16 cellular contexts compared by ENCODE assay signal in the genomic region with DNA sequence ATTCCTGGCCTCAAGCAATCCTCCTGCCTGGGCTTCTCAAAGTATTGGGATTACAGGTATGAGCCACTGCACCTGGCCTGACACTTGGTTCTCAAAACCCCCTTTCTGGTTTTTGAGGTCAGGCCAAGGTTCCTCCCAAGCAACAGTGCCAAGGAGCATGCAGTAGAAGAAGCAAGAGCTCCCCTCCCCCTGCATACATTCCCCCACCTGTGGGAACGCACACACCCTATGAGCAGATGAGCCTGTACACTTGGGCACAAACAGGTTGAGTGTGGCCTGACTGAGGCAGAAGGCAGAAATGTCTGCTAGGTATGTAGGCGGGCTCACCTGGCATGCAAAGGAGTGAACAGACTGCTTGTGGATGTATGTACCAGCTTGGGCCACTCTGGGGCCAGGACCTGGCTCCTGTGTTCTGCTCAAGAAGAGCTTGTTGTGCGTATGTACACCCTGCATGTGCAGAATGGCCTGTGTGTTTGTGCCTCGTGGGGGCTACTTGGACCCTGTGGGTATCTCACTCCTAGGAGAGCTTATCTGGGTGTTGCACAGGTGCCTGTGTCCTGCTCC. TPM values are rescaled to one million over a fixed set of nuclear protein-coding genes. Genes with fewer than 3 reads are reported as not detected.
DNase-seq lines count a peak whose midpoint lies in the region; ATAC-seq, FAIRE-seq and TF ChIP-seq lines count a peak whose summit lies in the region.
"Had no signal": no experiment of that assay in that cellular context is flagged by ENCODE, and none has a peak within 500 bp of the region (broad histone marks: within the 10 kb centered on the region; RNA-seq: fewer than 3 reads in every experiment).

No MANE protein-coding gene starts in this region.

- H3K23me2 ChIP-seq in H1 (ENCODE audit: low read depth, low read length), result peaks cover 6% of the 10 kb centered on the region

- peaks cover 5 to 8% of the 10 kb centered on the region in 2 experiments for H4K20me1 ChIP-seq in H1 (replicated peaks in 1 of 2; ENCODE audit: control insufficient read depth in 1 of 2, insufficient read depth in 2 of 2, low read length in 2 of 2)
- H4K20me1 ChIP-seq in Karpas-422 (ENCODE audit: insufficient read depth, low read depth, low read length), result peaks cover 31% of the 10 kb centered on the region; the same call in 1 of the 2 replicates

- H3K4me1 Mint-ChIP-seq in activated naive CD4-positive, alpha-beta T cell treated with anti-CD3 and anti-CD28 coated beads, Interleukin-2, amount 10 ng/mL, durations not matched to agents 7 days and 5 days, result peaks cover 16% of the 10 kb centered on the region
- H3K4me1 Mint-ChIP-seq in T-cell, result peaks cover 8 to 12% (median 11%) of the 10 kb centered on the region in 3 donors
- peaks cover 6% of the 10 kb centered on the region for H3K4me1 Mint-ChIP-seq in progenitor cell of endocrine pancreas (ENCODE audit: low read depth)

- no peak for TF ChIP-seq EP300 in H1 (IDR thresholded peaks at IDR 0.05; ENCODE audit: borderline replicate concordance in 1 of 2, low read depth in 2 of 2, low read length in 2 of 2)

- no peak overlapping the region for H2BK120ac ChIP-seq in H1 (replicated peaks; ENCODE audit: low read depth, low read length)

- H3K4me3 ChIP-seq in H1 (ENCODE audit: extremely low read depth in 1 of 4, insufficient read depth in 2 of 4, low read depth in 3 of 4, low read length in 4 of 4) (no peak overlapping the region), Karpas-422 (ENCODE audit: low read length) (no peak overlapping the region)

- no peak for TF ChIP-seq CTCF in H1 (IDR thresholded peaks at IDR 0.05; ENCODE audit: control extremely low read depth in 1 of 3, insufficient read depth in 1 of 3, low read depth in 1 of 3, low read length in 3 of 3)
- TF ChIP-seq CTCF in progenitor cell of endocrine pancreas (IDR thresholded peaks at IDR 0.05; ENCODE audit: unreplicated experiment), result no peak

- ATAC-seq in activated naive CD4-positive, alpha-beta T cell treated with anti-CD3 and anti-CD28 coated beads, Interleukin-2, amount 50 U/mL, for 72 hours, result no peak
- ATAC-seq in T-cell (replicated peaks in 1 of 4), result no peak
- ATAC-seq in GM21619 (IDR thresholded peaks at IDR 0.05; ENCODE audit: unreplicated experiment), result no peak

- H2BK5ac ChIP-seq in H1 (ENCODE audit: low read depth, low read length), result no peak overlapping the region

- no peak overlapping the region for H3K9ac ChIP-seq in H1 (replicated peaks in 1 of 4; ENCODE audit: extremely low read depth in 1 of 4, low read depth in 3 of 4, low read length in 3 of 4)
- no peak overlapping the region for H3K9ac ChIP-seq in Karpas-422 (ENCODE audit: low read length)
- H3K9ac ChIP-seq: parathyroid adenoma had no signal

- H3K9me3 ChIP-seq in H1 (ENCODE audit: insufficient read depth in 2 of 2, low read depth in 1 of 2, low read length in 1 of 2), result no peaks in the 10 kb centered on the region
- no peaks in the 10 kb centered on the region for H3K9me3 ChIP-seq in Karpas-422 (ENCODE audit: low read length)

- no peaks in the 10 kb centered on the region for H3K79me1 ChIP-seq in H1 (ENCODE audit: low read depth, low read length)

- no peak overlapping the region for H2BK20ac ChIP-seq in H1 (ENCODE audit: low read length)

- H3K23ac ChIP-seq in H1 (ENCODE audit: insufficient read length), result no peak overlapping the region

- no peak overlapping the region for H2AK5ac ChIP-seq in H1 (ENCODE audit: low read depth, low read length)

- no peak for TF ChIP-seq RAD21 in H1 (IDR thresholded peaks at IDR 0.05 in 1 of 2, conservative IDR thresholded peaks at IDR 0.05 in 1 of 2; ENCODE audit: low read depth in 2 of 2, low read length in 2 of 2)

- no peak for DNase-seq in activated naive CD4-positive, alpha-beta T cell treated with anti-CD3 and anti-CD28 coated beads, Interleukin-2, amount 10 ng/mL, durations not matched to agents 7 days and 5 days
- no peak for DNase-seq in activated naive CD4-positive, alpha-beta T cell treated with anti-CD3 and anti-CD28 coated beads, Interleukin-2, amount 50 U/mL, for 72 hours (ENCODE audit: low spot score in 2 of 2)
- DNase-seq in T-cell (no peak), H1 (ENCODE audit: low read depth in 1 of 2, low spot score in 2 of 2) (no peak), progenitor cell of endocrine pancreas (ENCODE audit: low spot score, unreplicated experiment) (no peak), Karpas-422 (no peak), NCI-H2227 treated with DMSO at 0.1 percent for 48 hours (lab: John Stamatoyannopoulos, UW) (no peak)
- DNase-seq: DMS153; effector memory CD4-positive, alpha-beta T cell; foreskin fibroblast; HCEC 1CT; NCI-H1417; NCI-H446; OCI-M1 had no signal

- FAIRE-seq in H1 (lab: Jason Lieb, UNC), result no peak

- no peak overlapping the region for H4K5ac ChIP-seq in H1 (ENCODE audit: insufficient read length, low read depth, low read length)

- no peak overlapping the region for H3K56ac ChIP-seq in H1 (replicated peaks; ENCODE audit: insufficient read length, low read depth, low read length)

- POLR2A ChIA-PET in T-cell (lab: Charles Lee) (no interaction called here), H1 (lab: Charles Lee; ENCODE audit: partially characterized antibody) (interaction anchor here (1.2 to 1.5 kb wide), 2 partner anchors 13 to 73 kb away, joined by 3 read pairs; no protein-coding TSS in a partner anchor)

- H3K4ac ChIP-seq in H1 (replicated peaks; ENCODE audit: insufficient read length, low read depth, low read length), result no peak overlapping the region

- peaks cover 68% of the 10 kb centered on the region for H3K27me3 Mint-ChIP-seq in activated naive CD4-positive, alpha-beta T cell treated with anti-CD3 and anti-CD28 coated beads, Interleukin-2, amount 10 ng/mL, durations not matched to agents 7 days and 5 days
- H3K27me3 Mint-ChIP-seq in T-cell, result peaks cover 19 to 22% of the 10 kb centered on the region in 2 donors
- peaks cover 32% of the 10 kb centered on the region for H3K27me3 Mint-ChIP-seq in progenitor cell of endocrine pancreas

- CTCF ChIA-PET in activated naive CD4-positive, alpha-beta T cell treated with anti-CD3 and anti-CD28 coated beads, Interleukin-2, amount 10 ng/mL, durations not matched to agents 7 days and 5 days (lab: Charles Lee), result interaction anchor here (0.8 to 1.5 kb wide), 3 partner anchors 11 to 34 kb away, joined by 3 to 4 read pairs (median 3); no protein-coding TSS in a partner anchor
- CTCF ChIA-PET in T-cell (lab: Charles Lee) (interaction anchor here (0.6 to 0.8 kb wide), 2 partner anchors 391 to 794 kb away, joined by 4 to 5 read pairs; no protein-coding TSS in a partner anchor), H1 (lab: Charles Lee; ENCODE audit: partially characterized antibody) (interaction anchor here (0.7 to 6.0 kb wide), 5 partner anchors 8 to 136 kb away, joined by 3 to 37 read pairs (median 5); no protein-coding TSS in a partner anchor)

- no peaks in the 10 kb centered on the region for H3K79me2 ChIP-seq in H1 (ENCODE audit: control insufficient read depth in 1 of 2, insufficient read depth in 2 of 2, low read length in 2 of 2)
- no peaks in the 10 kb centered on the region for H3K79me2 ChIP-seq in Karpas-422 (ENCODE audit: low read length)
- H3K79me2 ChIP-seq: parathyroid adenoma had no signal

- H3K9me3 Mint-ChIP-seq in activated naive CD4-positive, alpha-beta T cell treated with anti-CD3 and anti-CD28 coated beads, Interleukin-2, amount 10 ng/mL, durations not matched to agents 7 days and 5 days, result no peaks in the 10 kb centered on the region
- no peaks in the 10 kb centered on the region for H3K9me3 Mint-ChIP-seq in activated naive CD4-positive, alpha-beta T cell treated with anti-CD3 and anti-CD28 coated beads, Interleukin-2, amount 50 U/mL, for 72 hours
- H3K9me3 Mint-ChIP-seq in T-cell, result no peaks in the 10 kb centered on the region
- no peaks in the 10 kb centered on the region for H3K9me3 Mint-ChIP-seq in progenitor cell of endocrine pancreas (ENCODE audit: low read depth)

- peak overlapping the region; percentile 31; the same call in 1 of the 2 replicates for H2BK15ac ChIP-seq in H1 (ENCODE audit: low read length)

- no peak overlapping the region for H3K27ac Mint-ChIP-seq in activated naive CD4-positive, alpha-beta T cell treated with anti-CD3 and anti-CD28 coated beads, Interleukin-2, amount 10 ng/mL, durations not matched to agents 7 days and 5 days
- H3K27ac Mint-ChIP-seq in activated naive CD4-positive, alpha-beta T cell treated with anti-CD3 and anti-CD28 coated beads, Interleukin-2, amount 50 U/mL, for 72 hours, result no peak overlapping the region
- H3K27ac Mint-ChIP-seq in T-cell, result no peak overlapping the region
- no peak overlapping the region for H3K27ac Mint-ChIP-seq in progenitor cell of endocrine pancreas

- no peak overlapping the region for H4K91ac ChIP-seq in H1 (replicated peaks; ENCODE audit: insufficient read length, low read length)

- H3K4me3 Mint-ChIP-seq in activated naive CD4-positive, alpha-beta T cell treated with anti-CD3 and anti-CD28 coated beads, Interleukin-2, amount 10 ng/mL, durations not matched to agents 7 days and 5 days, result peak overlapping the region; percentile 89
- peak overlapping the region; percentile 84 to 91 (median 85) for H3K4me3 Mint-ChIP-seq in T-cell
- peak overlapping the region; percentile 88 for H3K4me3 Mint-ChIP-seq in progenitor cell of endocrine pancreas (ENCODE audit: low read depth)

- H3K27me3 ChIP-seq in H1 (replicated peaks in 1 of 4; ENCODE audit: control insufficient read depth in 3 of 4, extremely low read depth in 1 of 4, insufficient read depth in 3 of 4, low read length in 3 of 4), result peaks cover 0 to 14% (median 10%) of the 10 kb centered on the region in 4 experiments; a peak in 5 of 7 replicates
- H3K27me3 ChIP-seq in Karpas-422 (ENCODE audit: low read length), result no peaks in the 10 kb centered on the region

- no peak overlapping the region for H2BK12ac ChIP-seq in H1 (ENCODE audit: low read depth, low read length)

- no peak for TF ChIP-seq POLR2A in H1 (IDR thresholded peaks at IDR 0.05; ENCODE audit: control extremely low read depth in 1 of 2, low read depth in 2 of 2, low read length in 2 of 2)

- peaks cover 0 to 10% (median 5%) of the 10 kb centered on the region in 4 experiments; a peak in 5 of 7 replicates for H3K4me1 ChIP-seq in H1 (replicated peaks in 1 of 4; ENCODE audit: control insufficient read depth in 3 of 4, insufficient read depth in 4 of 4, low read length in 3 of 4)
- H3K4me1 ChIP-seq in Karpas-422 (ENCODE audit: low read length), result peaks cover 12% of the 10 kb centered on the region

- no peaks in the 10 kb centered on the region for H3K36me3 ChIP-seq in H1 (ENCODE audit: control insufficient read depth in 2 of 4, insufficient read depth in 4 of 4, low read length in 3 of 4)
- H3K36me3 ChIP-seq in Karpas-422 (ENCODE audit: insufficient read depth, low read length), result no peaks in the 10 kb centered on the region

- no peak overlapping the region for H3K14ac ChIP-seq in H1 (ENCODE audit: insufficient read length)

- WGBS in H1 (ENCODE audit: extremely low coverage in 1 of 2, insufficient coverage in 1 of 2, insufficient read length in 1 of 2, insufficient replicate concordance in 2 of 2, low coverage in 1 of 2, low lambda C conversion rate in 2 of 2, missing lambda C conversion rate in 1 of 2), 2 experiments, result 92% methylated on average over 4 of the region's 4 CpGs; no CpG with 5 or more reads in 1 of the 2 experiments

- peaks cover 3% of the 10 kb centered on the region for H3K36me3 Mint-ChIP-seq in activated naive CD4-positive, alpha-beta T cell treated with anti-CD3 and anti-CD28 coated beads, Interleukin-2, amount 10 ng/mL, durations not matched to agents 7 days and 5 days
- H3K36me3 Mint-ChIP-seq in activated naive CD4-positive, alpha-beta T cell treated with anti-CD3 and anti-CD28 coated beads, Interleukin-2, amount 50 U/mL, for 72 hours, result peaks cover 8 to 9% of the 10 kb centered on the region in 2 donors
- H3K36me3 Mint-ChIP-seq in T-cell (no peaks in the 10 kb centered on the region), progenitor cell of endocrine pancreas (ENCODE audit: insufficient read depth) (no peaks in the 10 kb centered on the region)

- H3K18ac ChIP-seq in H1 (ENCODE audit: extremely low read depth, low read length), result no peak overlapping the region

- H3K27ac ChIP-seq in H1 (ENCODE audit: low read depth, low read length) (no peak overlapping the region), Karpas-422 (ENCODE audit: low read length) (no peak overlapping the region)

- no peaks in the 10 kb centered on the region for H3K9me2 ChIP-seq in Karpas-422 (replicated peaks; ENCODE audit: insufficient read depth, low read length)

- H3K4me2 ChIP-seq in H1 (ENCODE audit: insufficient read depth in 1 of 2, low read depth in 2 of 2, low read length in 2 of 2) (no peak overlapping the region; a peak in 1 of 4 replicates), Karpas-422 (ENCODE audit: low read depth, low read length, poor library complexity, severe bottlenecking) (no peak overlapping the region)

- H4K8ac ChIP-seq in H1 (ENCODE audit: extremely low read depth, insufficient read depth, low read length), result no peak overlapping the region

- H2AFZ ChIP-seq in H1 (ENCODE audit: low read length) (no peak overlapping the region), Karpas-422 (ENCODE audit: low read length) (no peak overlapping the region)
- H2AFZ ChIP-seq: parathyroid adenoma had no signal

RNA-seq across cellular contexts. Expression of a gene that starts 1.7 kb away (rescaled TPM):
- total RNA-seq in activated naive CD4-positive, alpha-beta T cell treated with anti-CD3 and anti-CD28 coated beads, Interleukin-2, amount 50 U/mL, for 72 hours, result 1 to 10 TPM; 4.6 to 5.1 TPM
- 1 to 10 TPM in 1 of 5 donors, under 1 TPM in 4; 0.33 to 1.2 (median 0.64) TPM for total RNA-seq in T-cell
- total RNA-seq in H1 (2021; fragmentation: NEBNext Ultra II Directional; extraction: Animal tissue kit (Norgen Biotek cat#: 25700)), result 12.0 and 12.8 TPM in 2 replicates
- polyA plus RNA-seq in H1 (2011; rRNA removed), result 3.3 TPM in 2 replicates
- 3.3 TPM for polyA plus RNA-seq in H1 (2011; cell fraction: cytosol; rRNA removed)
- 4.2 TPM for polyA plus RNA-seq in H1 (2011; cell fraction: nucleus; rRNA removed)
- polyA plus RNA-seq in H1 (2012, experiment 1 of 2), result 7.7 to 10.1 TPM (median 8.3 TPM) in 4 replicates
- 9.6 TPM for polyA plus RNA-seq in H1 (2012, experiment 2 of 2)
- polyA plus RNA-seq in H1 (2013, experiment 1 of 2), result 8.3 TPM
- 8.3 TPM for polyA plus RNA-seq in H1 (2013, experiment 2 of 2)
- polyA minus RNA-seq in H1 (2011; rRNA and poly(A)+ RNA removed), result 3.9 and 5.1 TPM in 2 replicates
- polyA minus RNA-seq in H1 (2011; cell fraction: cytosol; rRNA and poly(A)+ RNA removed), result 6.2 TPM
- polyA minus RNA-seq in H1 (2011; cell fraction: nucleus; rRNA and poly(A)+ RNA removed), result 5.3 TPM
- total RNA-seq in progenitor cell of endocrine pancreas, result 5.9 TPM in 2 replicates
- 1.9 and 4.6 TPM in 2 replicates for total RNA-seq in Karpas-422 (2014; rRNA removed; shearing (Covaris generic); ENCODE audit: low replicate concordance)

RNA-seq across cellular contexts. Expression of a gene that starts 22.1 kb away (rescaled TPM):
- 1 to 10 TPM in 1 of 2 donors, not detected in 1; 1.2 TPM for total RNA-seq in activated naive CD4-positive, alpha-beta T cell treated with anti-CD3 and anti-CD28 coated beads, Interleukin-2, amount 50 U/mL, for 72 hours
- not detected for total RNA-seq in T-cell
- 5.9 and 6.9 TPM in 2 replicates for total RNA-seq in H1 (2021; fragmentation: NEBNext Ultra II Directional; extraction: Animal tissue kit (Norgen Biotek cat#: 25700))
- 4.2 and 8.9 TPM in 2 replicates for polyA plus RNA-seq in H1 (2011; rRNA removed)
- 5.6 TPM for polyA plus RNA-seq in H1 (2011; cell fraction: cytosol; rRNA removed)
- polyA plus RNA-seq in H1 (2011; cell fraction: nucleus; rRNA removed), result 4.7 TPM
- 4.3 to 7.8 TPM (median 6.9 TPM) in 4 replicates for polyA plus RNA-seq in H1 (2012, experiment 1 of 2)
- polyA plus RNA-seq in H1 (2012, experiment 2 of 2), result 8.0 TPM
- polyA plus RNA-seq in H1 (2013, experiment 1 of 2), result 6.2 TPM
- 5.8 TPM for polyA plus RNA-seq in H1 (2013, experiment 2 of 2)
- polyA minus RNA-seq in H1 (2011; rRNA and poly(A)+ RNA removed), result 0.41 and 0.54 TPM in 2 replicates
- polyA minus RNA-seq in H1 (2011; cell fraction: cytosol; rRNA and poly(A)+ RNA removed), result 3.1 TPM
- 2.5 TPM for polyA minus RNA-seq in H1 (2011; cell fraction: nucleus; rRNA and poly(A)+ RNA removed)
- 0.24 TPM in 1 of 2 replicates, not detected in the other for total RNA-seq in progenitor cell of endocrine pancreas
- not detected in 2 replicates for total RNA-seq in Karpas-422 (2014; rRNA removed; shearing (Covaris generic); ENCODE audit: low replicate concordance)

RNA-seq across cellular contexts. Expression of a gene that starts 22.3 kb away (rescaled TPM):
- not detected for total RNA-seq in activated naive CD4-positive, alpha-beta T cell treated with anti-CD3 and anti-CD28 coated beads, Interleukin-2, amount 50 U/mL, for 72 hours
- total RNA-seq in T-cell (not detected), progenitor cell of endocrine pancreas (not detected in 2 replicates)
- 0.63 and 0.97 TPM in 2 replicates for total RNA-seq in H1 (2021; fragmentation: NEBNext Ultra II Directional; extraction: Animal tissue kit (Norgen Biotek cat#: 25700))
- polyA plus RNA-seq in H1 (2011; rRNA removed), result 1.3 and 1.9 TPM in 2 replicates
- 3.3 TPM for polyA plus RNA-seq in H1 (2011; cell fraction: cytosol; rRNA removed)
- polyA plus RNA-seq in H1 (2011; cell fraction: nucleus; rRNA removed), result 4.1 TPM
- 2.1 to 3.5 TPM (median 2.7 TPM) in 4 replicates for polyA plus RNA-seq in H1 (2012, experiment 1 of 2)
- 1.1 TPM for polyA plus RNA-seq in H1 (2012, experiment 2 of 2)
- 0.53 TPM for polyA plus RNA-seq in H1 (2013, experiment 1 of 2)
- 0.77 TPM for polyA plus RNA-seq in H1 (2013, experiment 2 of 2)
- polyA minus RNA-seq in H1 (2011; rRNA and poly(A)+ RNA removed), result 0.54 and 0.80 TPM in 2 replicates
- not detected for polyA minus RNA-seq in H1 (2011; cell fraction: cytosol; rRNA and poly(A)+ RNA removed)
- polyA minus RNA-seq in H1 (2011; cell fraction: nucleus; rRNA and poly(A)+ RNA removed), result 1.00 TPM
- total RNA-seq in Karpas-422 (2014; rRNA removed; shearing (Covaris generic); ENCODE audit: low replicate concordance), result not detected in 2 replicates

RNA-seq across cellular contexts. Expression of a gene that starts 39.1 kb away (rescaled TPM):
- total RNA-seq in activated naive CD4-positive, alpha-beta T cell treated with anti-CD3 and anti-CD28 coated beads, Interleukin-2, amount 50 U/mL, for 72 hours, result 10 to 100 TPM; 14.3 to 30.9 TPM
- total RNA-seq in T-cell, result 10 to 100 TPM; 20.2 to 39.3 (median 30.0) TPM
- 53.7 and 54.7 TPM in 2 replicates for total RNA-seq in H1 (2021; fragmentation: NEBNext Ultra II Directional; extraction: Animal tissue kit (Norgen Biotek cat#: 25700))
- 41.5 and 54.8 TPM in 2 replicates for polyA plus RNA-seq in H1 (2011; rRNA removed)
- 55.9 TPM for polyA plus RNA-seq in H1 (2011; cell fraction: cytosol; rRNA removed)
- polyA plus RNA-seq in H1 (2011; cell fraction: nucleus; rRNA removed), result 75.9 TPM
- polyA plus RNA-seq in H1 (2012, experiment 1 of 2), result 34.3 to 51.2 TPM (median 49.7 TPM) in 4 replicates
- polyA plus RNA-seq in H1 (2012, experiment 2 of 2), result 65.9 TPM
- 29.8 TPM for polyA plus RNA-seq in H1 (2013, experiment 1 of 2)
- polyA plus RNA-seq in H1 (2013, experiment 2 of 2), result 33.1 TPM
- 50.7 and 74.4 TPM in 2 replicates for polyA minus RNA-seq in H1 (2011; rRNA and poly(A)+ RNA removed)
- polyA minus RNA-seq in H1 (2011; cell fraction: cytosol; rRNA and poly(A)+ RNA removed), result 32.1 TPM
- 29.1 TPM for polyA minus RNA-seq in H1 (2011; cell fraction: nucleus; rRNA and poly(A)+ RNA removed)
- total RNA-seq in progenitor cell of endocrine pancreas, result 37.3 and 37.5 TPM in 2 replicates
- 4.8 and 14.4 TPM in 2 replicates for total RNA-seq in Karpas-422 (2014; rRNA removed; shearing (Covaris generic); ENCODE audit: low replicate concordance)

RNA-seq across cellular contexts. Expression of a gene that starts 59.1 kb away (rescaled TPM):
- total RNA-seq in activated naive CD4-positive, alpha-beta T cell treated with anti-CD3 and anti-CD28 coated beads, Interleukin-2, amount 50 U/mL, for 72 hours, result under 1 TPM; 0.05 to 0.54 TPM
- total RNA-seq in T-cell, result 1 to 10 TPM; 1.6 to 3.1 (median 2.8) TPM
- 0.43 and 0.69 TPM in 2 replicates for total RNA-seq in H1 (2021; fragmentation: NEBNext Ultra II Directional; extraction: Animal tissue kit (Norgen Biotek cat#: 25700))
- polyA plus RNA-seq in H1 (2011; rRNA removed), result 0.02 and 0.06 TPM in 2 replicates
- polyA plus RNA-seq in H1 (2011; cell fraction: cytosol; rRNA removed), result 0.04 TPM
- polyA plus RNA-seq in H1 (2011; cell fraction: nucleus; rRNA removed), result 0.26 TPM
- 0.08 to 0.52 TPM (median 0.25 TPM) in 3 of 4 replicates, not detected in the other for polyA plus RNA-seq in H1 (2012, experiment 1 of 2)
- polyA plus RNA-seq in H1 (2012, experiment 2 of 2), result not detected
- 0.04 TPM for polyA plus RNA-seq in H1 (2013, experiment 1 of 2)
- polyA plus RNA-seq in H1 (2013, experiment 2 of 2), result 0.02 TPM
- polyA minus RNA-seq in H1 (2011; rRNA and poly(A)+ RNA removed), result 0.06 and 0.17 TPM in 2 replicates
- polyA minus RNA-seq in H1 (2011; cell fraction: cytosol; rRNA and poly(A)+ RNA removed), result not detected
- 0.50 TPM for polyA minus RNA-seq in H1 (2011; cell fraction: nucleus; rRNA and poly(A)+ RNA removed)
- total RNA-seq in progenitor cell of endocrine pancreas, result 1.5 and 1.6 TPM in 2 replicates
- 0.04 and 0.07 TPM in 2 replicates for total RNA-seq in Karpas-422 (2014; rRNA removed; shearing (Covaris generic); ENCODE audit: low replicate concordance)
